8 cellular contexts compared by ENCODE assay signal in the genomic region with DNA sequence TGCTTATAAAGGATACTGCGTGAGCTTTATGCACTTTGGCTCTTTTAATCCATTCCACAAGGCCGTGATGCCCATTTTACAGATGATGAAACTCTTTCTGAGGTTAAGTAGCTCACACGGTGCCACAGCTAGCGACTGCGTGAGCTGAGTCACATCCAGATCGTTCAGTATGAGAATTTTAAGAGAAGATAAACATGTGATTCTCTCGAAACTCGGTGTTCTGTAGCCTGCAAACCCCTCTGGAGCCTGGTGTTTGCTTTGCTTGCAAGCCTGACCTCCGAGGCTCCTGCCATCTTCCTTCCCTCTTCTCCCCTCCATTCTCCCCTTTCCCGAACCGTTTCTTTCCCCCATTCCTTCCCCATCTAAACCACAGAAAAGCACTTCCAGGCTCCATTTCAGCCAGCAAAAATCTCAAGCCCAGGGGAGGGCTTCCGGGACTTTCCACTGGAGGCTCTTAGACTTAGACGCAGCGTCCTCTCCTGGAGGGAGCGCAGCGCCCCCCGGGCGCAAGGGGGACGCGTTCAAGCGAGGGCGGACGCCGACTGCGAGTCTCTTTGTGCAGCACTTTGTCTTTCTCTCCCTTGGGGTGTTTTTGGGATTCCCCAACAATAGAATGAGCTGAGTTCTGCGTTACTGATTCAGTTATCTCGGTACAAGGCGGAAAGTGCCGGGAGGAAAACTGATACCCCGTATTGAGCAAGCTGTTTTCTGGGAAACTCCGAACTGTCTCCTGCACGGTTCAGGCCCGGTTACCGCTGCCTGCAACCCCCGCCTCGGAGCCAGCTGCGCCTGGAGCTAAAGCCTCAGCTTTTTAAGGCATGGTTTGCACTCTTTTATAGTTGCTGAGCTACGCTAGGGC. TPM values are rescaled to one million over a fixed set of nuclear protein-coding genes. Genes with fewer than 3 reads are reported as not detected.
DNase-seq lines count a peak whose midpoint lies in the region; ATAC-seq, FAIRE-seq and TF ChIP-seq lines count a peak whose summit lies in the region.

No MANE protein-coding gene starts in this region.

- peaks cover 37% of the 10 kb centered on the region for H3K27me3 Mint-ChIP-seq in WTC11 (ENCODE audit: low read depth)

- no peak overlapping the region for H3K9ac ChIP-seq in MM.1S (ENCODE audit: low read length)

- peaks cover 14% of the 10 kb centered on the region for H3K4me1 Mint-ChIP-seq in WTC11

- H3K9me3 Mint-ChIP-seq in WTC11 = no peaks in the 10 kb centered on the region

- H3K9me3 ChIP-seq in MM.1S (replicated peaks; ENCODE audit: insufficient read depth, low read length) = no peaks in the 10 kb centered on the region

- H3K4me2 ChIP-seq in MM.1S (ENCODE audit: low read depth, low read length) = no peak overlapping the region

- H3K27me3 ChIP-seq in MM.1S (replicated peaks; ENCODE audit: insufficient read depth, low read length) = no peaks in the 10 kb centered on the region

- H3K79me2 ChIP-seq in MM.1S (ENCODE audit: low read length) = no peaks in the 10 kb centered on the region

- CTCF ChIA-PET in WTC11 (lab: Charles Lee) = interaction anchor here (1.0 to 2.3 kb wide), 6 partner anchors 9 to 148 kb away, joined by 3 to 6 read pairs (median 4); a partner anchor contains a TSS

- H3K27ac ChIP-seq in MM.1S (ENCODE audit: low read length) = no peak overlapping the region

- TF ChIP-seq CTCF in AG09319 (IDR thresholded peaks at IDR 0.05; ENCODE audit: low read depth, low read length) (peak; percentile 66), WTC11 (IDR thresholded peaks at IDR 0.05) (no peak), MM.1S (IDR thresholded peaks at IDR 0.05; ENCODE audit: low read length) (no peak)

- no peaks in the 10 kb centered on the region for H3K36me3 ChIP-seq in MM.1S (replicated peaks; ENCODE audit: insufficient read depth, low read length)

- FAIRE-seq in GM18507 (lab: Jason Lieb, UNC) = peak; percentile 92

- H3K36me3 Mint-ChIP-seq in WTC11 = no peaks in the 10 kb centered on the region

- H3K4me3 Mint-ChIP-seq in WTC11 = peak overlapping the region; percentile 48

- intact Hi-C loops in head of caudate nucleus (cut with DNase I) = no loop called here

- ATAC-seq in HG02938 (IDR thresholded peaks at IDR 0.05; ENCODE audit: unreplicated experiment) (peak; percentile 75), WTC11 (peak; percentile 91)

- no peaks in the 10 kb centered on the region for H3K4me1 ChIP-seq in MM.1S (ENCODE audit: low read length)

- H3K9me2 ChIP-seq in MM.1S (replicated peaks; ENCODE audit: insufficient read depth, low read length) = no peaks in the 10 kb centered on the region

- no peak overlapping the region for H2AFZ ChIP-seq in MM.1S (ENCODE audit: low read length)

- no peaks in the 10 kb centered on the region for H3F3A ChIP-seq in MM.1S (ENCODE audit: insufficient read depth, low read length)

- H4K20me1 ChIP-seq in MM.1S (ENCODE audit: insufficient read depth, low read length) = no peaks in the 10 kb centered on the region

- H3K27ac Mint-ChIP-seq in WTC11 = no peak overlapping the region

- POLR2A ChIA-PET in WTC11 (lab: Charles Lee) = no interaction called here

- H3K4me3 ChIP-seq in MM.1S (ENCODE audit: low read length) = no peak overlapping the region

- DNase-seq in AG09319 (ENCODE audit: extremely low read depth, low read depth) (peak; percentile 65), GM18507 (ENCODE audit: extremely low spot score, insufficient read length, low read depth) (peak; percentile 15), WTC11 (ENCODE audit: low spot score) (peak; percentile 54), head of caudate nucleus (peak; percentile 2 to 78 (median 44)), renal cortical epithelial cell (ENCODE audit: low read depth) (peak; percentile 44), MM.1S (no peak), cortex of kidney (lab: John Stamatoyannopoulos, UW) (no peak)

TF ChIP-seq in WTC11, 78 proteins besides CTCF, POLR2A, EP300 and RAD21:
- no peak for TF ChIP-seq ZNF423 (CRISPR knock-in tag; IDR thresholded peaks at IDR 0.05)
- no peak for TF ChIP-seq EMX1 (CRISPR knock-in tag; IDR thresholded peaks at IDR 0.05)
- no peak for TF ChIP-seq ATF1 (CRISPR knock-in tag; IDR thresholded peaks at IDR 0.05)
- no peak for TF ChIP-seq NR2C2 (CRISPR knock-in tag; IDR thresholded peaks at IDR 0.05)

RNA-seq across cellular contexts. Expression of a gene that starts 38.0 kb away (rescaled TPM):
- total RNA-seq in WTC11 (2021) (2.9 to 4.2 TPM (median 4.1 TPM) in 3 replicates), renal cortical epithelial cell (18.9 and 422 TPM in 2 replicates)

Comparison
In these comparisons a context has a peak if more than half of its experiments do, and no peak if none do; other contexts are left out.
1. DNase-seq: peak in AG09319 (single experiment), GM18507 (single experiment), WTC11 (single experiment), head of caudate nucleus (42 of 42) and renal cortical epithelial cell (single experiment); none in MM.1S (single experiment) and cortex of kidney (single experiment).